25 cellular contexts compared by ENCODE assay signal in the genomic region with DNA sequence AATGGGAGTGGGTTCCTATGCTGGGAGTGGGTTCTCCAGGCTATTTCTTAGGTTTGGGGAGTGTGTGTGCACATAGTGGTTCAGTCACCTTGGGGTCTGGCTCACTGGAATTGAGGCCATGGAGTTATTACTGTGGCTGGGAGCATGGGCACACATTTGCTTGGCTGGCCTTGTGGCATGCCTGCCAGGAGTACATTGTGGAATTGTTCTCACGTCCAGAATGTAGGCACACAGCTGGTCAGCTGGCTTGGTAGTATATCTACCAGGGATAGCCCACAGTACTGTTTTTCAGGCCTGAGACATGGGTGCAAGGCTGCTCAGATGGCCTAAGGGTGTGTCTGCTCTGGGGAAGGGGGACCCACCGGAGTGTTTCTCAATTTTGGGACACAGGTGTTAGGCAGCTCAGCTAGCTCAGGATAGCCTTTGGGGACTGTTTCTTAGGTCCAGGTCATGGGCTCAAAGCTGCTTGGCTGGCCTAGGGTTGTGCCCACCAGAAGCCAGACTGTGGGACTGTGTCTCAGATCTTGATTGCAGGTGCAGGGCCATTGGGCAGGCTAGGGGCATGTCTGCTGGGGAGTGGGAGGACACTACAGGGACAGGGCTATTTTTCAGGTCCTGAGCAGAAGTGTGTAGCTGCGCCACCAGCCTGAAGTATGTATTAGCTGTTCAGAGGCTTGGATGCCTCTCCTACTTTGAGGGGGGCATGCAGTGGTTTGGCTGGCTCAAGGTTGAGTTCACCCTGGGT. TPM values are rescaled to one million over a fixed set of nuclear protein-coding genes. Genes with fewer than 3 reads are reported as not detected.
DNase-seq lines count a peak whose midpoint lies in the region; ATAC-seq, FAIRE-seq and TF ChIP-seq lines count a peak whose summit lies in the region.
"Had no signal": no experiment of that assay in that cellular context is flagged by ENCODE, and none has a peak within 500 bp of the region (broad histone marks: within the 10 kb centered on the region; RNA-seq: fewer than 3 reads in every experiment).

No MANE protein-coding gene starts in this region.

- H3K36me3 ChIP-seq in bronchial epithelial cell (ENCODE audit: control insufficient read depth, insufficient read depth, low read length) (no peaks in the 10 kb centered on the region), kidney (ENCODE audit: control insufficient read depth in 1 of 2, insufficient read depth in 2 of 2, low read length in 2 of 2) (no peaks in the 10 kb centered on the region), upper lobe of left lung (no peaks in the 10 kb centered on the region), psoas muscle (ENCODE audit: insufficient read depth in 1 of 2, low read depth in 1 of 2) (no peaks in the 10 kb centered on the region), OCI-LY7 (ENCODE audit: insufficient read depth, low read length) (no peaks in the 10 kb centered on the region)
- H3K36me3 ChIP-seq: BE2C; BLaER1 treated with 17β-estradiol and CSF1 and Interleukin-3, amounts not matched to agents 10 nM and 100 nM; HAP-1 had no signal

- H4K20me1 ChIP-seq in OCI-LY7 (ENCODE audit: insufficient read depth, low read length) = no peaks in the 10 kb centered on the region
- H4K20me1 ChIP-seq: BLaER1 treated with 17β-estradiol and CSF1 and Interleukin-3, amounts not matched to agents 10 nM and 100 nM had no signal

- WGBS in upper lobe of left lung, 2 donors = 60 to 96% methylated on average over 1 to 3 of the region's 3 CpGs
- 79 to 90% (median 81%) methylated on average over 3 of the region's 3 CpGs for WGBS in psoas muscle, 3 donors

- no peak for TF ChIP-seq POLR2A in upper lobe of left lung (IDR thresholded peaks at IDR 0.05)

- no peak for DNase-seq in bronchial epithelial cell (ENCODE audit: low read depth)
- DNase-seq in kidney = peak; percentile 44
- DNase-seq in upper lobe of left lung = no peak
- no peak for DNase-seq in psoas muscle
- no peak for DNase-seq in OCI-LY7 (ENCODE audit: low spot score)
- DNase-seq: 8988T; ACHN; AML-193; CD4-positive, alpha-beta T cell; CD8-positive, alpha-beta memory T cell; DMS 273 treated with DMSO at 0.1 percent for 48 hours; DMS79; EL; GDM1; HFFc6 had no signal

- H3K27me3 ChIP-seq in bronchial epithelial cell (ENCODE audit: control insufficient read depth, insufficient read depth, low read length) (no peaks in the 10 kb centered on the region), upper lobe of left lung (no peaks in the 10 kb centered on the region), psoas muscle (ENCODE audit: insufficient read depth in 3 of 3, low read length in 2 of 3) (no peaks in the 10 kb centered on the region)
- H3K27me3 ChIP-seq: BLaER1 treated with 17β-estradiol and CSF1 and Interleukin-3, amounts not matched to agents 10 nM and 100 nM had no signal

- H3K4me2 ChIP-seq in OCI-LY7 (ENCODE audit: low read length) = no peak overlapping the region
- H3K4me2 ChIP-seq: A549; BLaER1 treated with 17β-estradiol and CSF1 and Interleukin-3, amounts not matched to agents 10 nM and 100 nM; GM23338 had no signal

- intact Hi-C loops in kidney (cut with DNase I) = no loop called here
- intact Hi-C loops in psoas muscle (cut with DNase I) = no loop called here
- intact Hi-C loops in OCI-LY7 (cut with micrococcal nuclease; ENCODE audit: unreplicated experiment) = no loop called here

- TF ChIP-seq CTCF in bronchial epithelial cell (IDR thresholded peaks at IDR 0.05; ENCODE audit: insufficient read depth, low read length, severe bottlenecking) = no peak
- TF ChIP-seq CTCF in kidney (IDR thresholded peaks at IDR 0.05; ENCODE audit: borderline replicate concordance, extremely low read depth, insufficient read depth) = no peak
- TF ChIP-seq CTCF in upper lobe of left lung (IDR thresholded peaks at IDR 0.05) = no peak
- TF ChIP-seq CTCF in psoas muscle (IDR thresholded peaks at IDR 0.05) = no peak
- TF ChIP-seq CTCF in OCI-LY7 (conservative IDR thresholded peaks at IDR 0.05; ENCODE audit: low read length) = no peak

- peak; percentile 14 to 65 for ATAC-seq in upper lobe of left lung (ENCODE audit: low FRiP score in 2 of 2)
- ATAC-seq in GM21529 (IDR thresholded peaks at IDR 0.05; ENCODE audit: unreplicated experiment) = no peak
- no peak for ATAC-seq in psoas muscle
- ATAC-seq: A549, GM12878, GM23338 had no signal

- CTCF ChIA-PET in OCI-LY7 (lab: Charles Lee; ENCODE audit: unreplicated experiment) = no interaction called here

- FAIRE-seq in bronchial epithelial cell (lab: Jason Lieb, UNC) = peak; percentile 75
- FAIRE-seq in kidney (lab: Jason Lieb, UNC) = no peak
- FAIRE-seq: A549, D721Med, GM12878, GM19239, H54 had no signal

- H3K9ac ChIP-seq in kidney (ENCODE audit: low read length in 2 of 2) = no peak overlapping the region
- H3K9ac ChIP-seq: BLaER1 treated with 17β-estradiol and CSF1 and Interleukin-3, amounts not matched to agents 10 nM and 100 nM had no signal

- no peak overlapping the region for H3K27ac ChIP-seq in kidney (ENCODE audit: low read depth in 2 of 2, low read length in 2 of 2)
- H3K27ac ChIP-seq in upper lobe of left lung = no peak overlapping the region
- H3K27ac ChIP-seq in psoas muscle = no peak overlapping the region
- H3K27ac ChIP-seq in OCI-LY7 (ENCODE audit: low read depth, low read length, poor library complexity, severe bottlenecking) = no peak overlapping the region
- H3K27ac ChIP-seq: A549; BLaER1 treated with 17β-estradiol and CSF1 and Interleukin-3, amounts not matched to agents 10 nM and 100 nM had no signal

- H3K4me1 ChIP-seq in kidney (ENCODE audit: control insufficient read depth in 1 of 2, insufficient read depth in 1 of 2, low read depth in 1 of 2, low read length in 2 of 2) (no peaks in the 10 kb centered on the region), upper lobe of left lung (no peaks in the 10 kb centered on the region), psoas muscle (no peaks in the 10 kb centered on the region), OCI-LY7 (ENCODE audit: insufficient read depth, low read length, poor library complexity, severe bottlenecking) (no peaks in the 10 kb centered on the region)
- H3K4me1 ChIP-seq: A549; BE2C; BLaER1 treated with 17β-estradiol and CSF1 and Interleukin-3, amounts not matched to agents 10 nM and 100 nM; HAP-1 had no signal

- no peak for TF ChIP-seq EP300 in upper lobe of left lung (IDR thresholded peaks at IDR 0.05)

- POLR2A ChIA-PET in OCI-LY7 (lab: Charles Lee) = no interaction called here

- H2AFZ ChIP-seq in OCI-LY7 (ENCODE audit: low read length) = no peak overlapping the region

- no peak overlapping the region for H3K4me3 ChIP-seq in bronchial epithelial cell (ENCODE audit: low read depth, low read length)
- H3K4me3 ChIP-seq in kidney (ENCODE audit: low read length in 2 of 2) = no peak overlapping the region
- no peak overlapping the region for H3K4me3 ChIP-seq in upper lobe of left lung
- H3K4me3 ChIP-seq in psoas muscle = no peak overlapping the region
- H3K4me3 ChIP-seq in OCI-LY7 (ENCODE audit: low read depth, low read length, poor library complexity, severe bottlenecking) = no peak overlapping the region
- H3K4me3 ChIP-seq: A549; BLaER1 treated with 17β-estradiol and CSF1 and Interleukin-3, amounts not matched to agents 10 nM and 100 nM; GM12878; GM23338; HAP-1 had no signal

- H3K79me2 ChIP-seq in OCI-LY7 (ENCODE audit: insufficient read depth, low read depth, low read length) = no peaks in the 10 kb centered on the region

- H3K9me2 ChIP-seq in OCI-LY7 (ENCODE audit: insufficient read depth, low read length) = no peaks in the 10 kb centered on the region

- BruUV-seq in OCI-LY7 (replicated peaks; lab: Mats Ljungman, UMichigan) = no TSS peak

- H3K9me3 ChIP-seq in kidney (ENCODE audit: control insufficient read depth in 1 of 2, low read length in 2 of 2) (peaks cover 0 to 19% of the 10 kb centered on the region in 2 donors), upper lobe of left lung (peaks cover 2 to 13% (median 9%) of the 10 kb centered on the region in 4 donors), psoas muscle (peaks cover 18% of the 10 kb centered on the region), OCI-LY7 (ENCODE audit: low read length) (no peaks in the 10 kb centered on the region)
- H3K9me3 ChIP-seq: A549, BE2C, HAP-1 had no signal

RNA-seq across cellular contexts. Expression of a gene that starts 50.6 kb away (rescaled TPM):
- total RNA-seq in bronchial epithelial cell (40.3 and 63.9 TPM in 2 replicates), kidney (26.9 TPM), upper lobe of left lung (10 to 100 TPM in 5 of 6 donors, 1 to 10 TPM in 1; 9.5 to 33.0 (median 20.4) TPM), psoas muscle (10 to 100 TPM in 2 of 4 donors, 1 to 10 TPM in 2; 8.1 to 10.9 (median 10.1) TPM), OCI-LY7 (2022) (9.2 and 10.1 TPM in 2 replicates)
- polyA plus RNA-seq in kidney (ENCODE audit: insufficient read depth, low read depth, low replicate concordance) (8.8 TPM), psoas muscle (1 to 10 TPM; 5.2 to 7.5 (median 5.2) TPM)
- 3.5 and 8.5 TPM in 2 replicates for total RNA-seq in OCI-LY7 (2014; rRNA removed; shearing (Covaris generic))

Comparison
In these comparisons a context has a peak if more than half of its experiments do, and no peak if none do; other contexts are left out.
1. ATAC-seq: peak in upper lobe of left lung (2 of 2); none in GM21529 (single experiment) and psoas muscle (0 of 4).